Comparison of ENCODE assay signal across 1 cellular context in genomic region chr6:36546958-36547645, GRCh38.
A peak's percentile ranks its signal among the peaks of the same experiment; 100 is the strongest.
TF ChIP-seq lines count a peak whose summit lies in the region.

Gene STK38 (minus strand): TSS chr6:36547479. CDS start chr6:36540202, 7,277 bp downstream.

TF ChIP-seq in HEK293, 187 proteins besides CTCF, POLR2A, EP300 and RAD21 (continued from another document):
- TF ChIP-seq, protein P1, sequence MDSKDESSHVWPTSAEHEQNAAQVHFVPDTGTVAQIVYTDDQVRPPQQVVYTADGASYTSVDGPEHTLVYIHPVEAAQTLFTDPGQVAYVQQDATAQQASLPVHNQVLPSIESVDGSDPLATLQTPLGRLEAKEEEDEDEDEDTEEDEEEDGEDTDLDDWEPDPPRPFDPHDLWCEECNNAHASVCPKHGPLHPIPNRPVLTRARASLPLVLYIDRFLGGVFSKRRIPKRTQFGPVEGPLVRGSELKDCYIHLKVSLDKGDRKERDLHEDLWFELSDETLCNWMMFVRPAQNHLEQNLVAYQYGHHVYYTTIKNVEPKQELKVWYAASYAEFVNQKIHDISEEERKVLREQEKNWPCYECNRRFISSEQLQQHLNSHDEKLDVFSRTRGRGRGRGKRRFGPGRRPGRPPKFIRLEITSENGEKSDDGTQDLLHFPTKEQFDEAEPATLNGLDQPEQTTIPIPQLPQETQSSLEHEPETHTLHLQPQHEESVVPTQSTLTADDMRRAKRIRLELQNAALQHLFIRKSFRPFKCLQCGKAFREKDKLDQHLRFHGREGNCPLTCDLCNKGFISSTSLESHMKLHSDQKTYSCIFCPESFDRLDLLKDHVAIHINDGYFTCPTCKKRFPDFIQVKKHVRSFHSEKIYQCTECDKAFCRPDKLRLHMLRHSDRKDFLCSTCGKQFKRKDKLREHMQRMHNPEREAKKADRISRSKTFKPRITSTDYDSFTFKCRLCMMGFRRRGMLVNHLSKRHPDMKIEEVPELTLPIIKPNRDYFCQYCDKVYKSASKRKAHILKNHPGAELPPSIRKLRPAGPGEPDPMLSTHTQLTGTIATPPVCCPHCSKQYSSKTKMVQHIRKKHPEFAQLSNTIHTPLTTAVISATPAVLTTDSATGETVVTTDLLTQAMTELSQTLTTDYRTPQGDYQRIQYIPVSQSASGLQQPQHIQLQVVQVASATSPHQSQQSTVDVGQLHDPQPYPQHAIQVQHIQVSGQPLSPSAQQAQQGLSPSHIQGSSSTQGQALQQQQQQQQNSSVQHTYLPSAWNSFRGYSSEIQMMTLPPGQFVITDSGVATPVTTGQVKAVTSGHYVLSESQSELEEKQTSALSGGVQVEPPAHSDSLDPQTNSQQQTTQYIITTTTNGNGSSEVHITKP (tag by site-specific recombination; IDR thresholded peaks at IDR 0.05) = peak; percentile 90
- TF ChIP-seq ZNF16 (tag by site-specific recombination; IDR thresholded peaks at IDR 0.05; ENCODE audit: low read depth) (no peak), ZNF600 (tag by site-specific recombination; IDR thresholded peaks at IDR 0.05) (peak; percentile 95), AEBP2 (tag by site-specific recombination; IDR thresholded peaks at IDR 0.05; ENCODE audit: borderline replicate concordance) (no peak), MZF1 (tag by site-specific recombination; IDR thresholded peaks at IDR 0.05; ENCODE audit: borderline replicate concordance) (peak; percentile 56; the same call in 1 of the 2 replicates), KLF9 (tag by site-specific recombination; IDR thresholded peaks at IDR 0.05; ENCODE audit: low read depth) (peak; percentile 54; the same call in 1 of the 2 replicates), ZBTB20 (tag by site-specific recombination; IDR thresholded peaks at IDR 0.05) (peak; percentile 75; the same call in 1 of the 2 replicates), ZNF311 (tag by site-specific recombination; IDR thresholded peaks at IDR 0.05; ENCODE audit: borderline replicate concordance) (no peak), ZNF768 (tag by site-specific recombination; IDR thresholded peaks at IDR 0.05) (no peak), ZFP69B (tag by site-specific recombination; IDR thresholded peaks at IDR 0.05) (no peak; the same call in 1 of the 2 replicates), ZNF701 (tag by site-specific recombination; IDR thresholded peaks at IDR 0.05) (no peak), ZEB2 (tag by site-specific recombination; IDR thresholded peaks at IDR 0.05) (peak; percentile 81), ZIC2 (tag by site-specific recombination; IDR thresholded peaks at IDR 0.05) (peak; percentile 46), SCRT1 (tag by site-specific recombination; IDR thresholded peaks at IDR 0.05; ENCODE audit: borderline replicate concordance) (peak; percentile 90)
- TF ChIP-seq, protein P2, sequence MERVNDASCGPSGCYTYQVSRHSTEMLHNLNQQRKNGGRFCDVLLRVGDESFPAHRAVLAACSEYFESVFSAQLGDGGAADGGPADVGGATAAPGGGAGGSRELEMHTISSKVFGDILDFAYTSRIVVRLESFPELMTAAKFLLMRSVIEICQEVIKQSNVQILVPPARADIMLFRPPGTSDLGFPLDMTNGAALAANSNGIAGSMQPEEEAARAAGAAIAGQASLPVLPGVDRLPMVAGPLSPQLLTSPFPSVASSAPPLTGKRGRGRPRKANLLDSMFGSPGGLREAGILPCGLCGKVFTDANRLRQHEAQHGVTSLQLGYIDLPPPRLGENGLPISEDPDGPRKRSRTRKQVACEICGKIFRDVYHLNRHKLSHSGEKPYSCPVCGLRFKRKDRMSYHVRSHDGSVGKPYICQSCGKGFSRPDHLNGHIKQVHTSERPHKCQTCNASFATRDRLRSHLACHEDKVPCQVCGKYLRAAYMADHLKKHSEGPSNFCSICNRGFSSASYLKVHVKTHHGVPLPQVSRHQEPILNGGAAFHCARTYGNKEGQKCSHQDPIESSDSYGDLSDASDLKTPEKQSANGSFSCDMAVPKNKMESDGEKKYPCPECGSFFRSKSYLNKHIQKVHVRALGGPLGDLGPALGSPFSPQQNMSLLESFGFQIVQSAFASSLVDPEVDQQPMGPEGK (tag by site-specific recombination; IDR thresholded peaks at IDR 0.05) = peak; percentile 95
- TF ChIP-seq, protein P3, sequence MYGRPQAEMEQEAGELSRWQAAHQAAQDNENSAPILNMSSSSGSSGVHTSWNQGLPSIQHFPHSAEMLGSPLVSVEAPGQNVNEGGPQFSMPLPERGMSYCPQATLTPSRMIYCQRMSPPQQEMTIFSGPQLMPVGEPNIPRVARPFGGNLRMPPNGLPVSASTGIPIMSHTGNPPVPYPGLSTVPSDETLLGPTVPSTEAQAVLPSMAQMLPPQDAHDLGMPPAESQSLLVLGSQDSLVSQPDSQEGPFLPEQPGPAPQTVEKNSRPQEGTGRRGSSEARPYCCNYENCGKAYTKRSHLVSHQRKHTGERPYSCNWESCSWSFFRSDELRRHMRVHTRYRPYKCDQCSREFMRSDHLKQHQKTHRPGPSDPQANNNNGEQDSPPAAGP (tag by site-specific recombination; IDR thresholded peaks at IDR 0.05) = peak; percentile 63; the same call in 1 of the 2 replicates
- TF ChIP-seq, protein P4, sequence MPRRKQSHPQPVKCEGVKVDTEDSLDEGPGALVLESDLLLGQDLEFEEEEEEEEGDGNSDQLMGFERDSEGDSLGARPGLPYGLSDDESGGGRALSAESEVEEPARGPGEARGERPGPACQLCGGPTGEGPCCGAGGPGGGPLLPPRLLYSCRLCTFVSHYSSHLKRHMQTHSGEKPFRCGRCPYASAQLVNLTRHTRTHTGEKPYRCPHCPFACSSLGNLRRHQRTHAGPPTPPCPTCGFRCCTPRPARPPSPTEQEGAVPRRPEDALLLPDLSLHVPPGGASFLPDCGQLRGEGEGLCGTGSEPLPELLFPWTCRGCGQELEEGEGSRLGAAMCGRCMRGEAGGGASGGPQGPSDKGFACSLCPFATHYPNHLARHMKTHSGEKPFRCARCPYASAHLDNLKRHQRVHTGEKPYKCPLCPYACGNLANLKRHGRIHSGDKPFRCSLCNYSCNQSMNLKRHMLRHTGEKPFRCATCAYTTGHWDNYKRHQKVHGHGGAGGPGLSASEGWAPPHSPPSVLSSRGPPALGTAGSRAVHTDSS (tag by site-specific recombination; IDR thresholded peaks at IDR 0.05) = no peak
- TF ChIP-seq, protein P5, sequence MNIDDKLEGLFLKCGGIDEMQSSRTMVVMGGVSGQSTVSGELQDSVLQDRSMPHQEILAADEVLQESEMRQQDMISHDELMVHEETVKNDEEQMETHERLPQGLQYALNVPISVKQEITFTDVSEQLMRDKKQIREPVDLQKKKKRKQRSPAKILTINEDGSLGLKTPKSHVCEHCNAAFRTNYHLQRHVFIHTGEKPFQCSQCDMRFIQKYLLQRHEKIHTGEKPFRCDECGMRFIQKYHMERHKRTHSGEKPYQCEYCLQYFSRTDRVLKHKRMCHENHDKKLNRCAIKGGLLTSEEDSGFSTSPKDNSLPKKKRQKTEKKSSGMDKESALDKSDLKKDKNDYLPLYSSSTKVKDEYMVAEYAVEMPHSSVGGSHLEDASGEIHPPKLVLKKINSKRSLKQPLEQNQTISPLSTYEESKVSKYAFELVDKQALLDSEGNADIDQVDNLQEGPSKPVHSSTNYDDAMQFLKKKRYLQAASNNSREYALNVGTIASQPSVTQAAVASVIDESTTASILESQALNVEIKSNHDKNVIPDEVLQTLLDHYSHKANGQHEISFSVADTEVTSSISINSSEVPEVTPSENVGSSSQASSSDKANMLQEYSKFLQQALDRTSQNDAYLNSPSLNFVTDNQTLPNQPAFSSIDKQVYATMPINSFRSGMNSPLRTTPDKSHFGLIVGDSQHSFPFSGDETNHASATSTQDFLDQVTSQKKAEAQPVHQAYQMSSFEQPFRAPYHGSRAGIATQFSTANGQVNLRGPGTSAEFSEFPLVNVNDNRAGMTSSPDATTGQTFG (tag by site-specific recombination; IDR thresholded peaks at IDR 0.05; ENCODE audit: borderline replicate concordance) = no peak
- TF ChIP-seq, protein P6, sequence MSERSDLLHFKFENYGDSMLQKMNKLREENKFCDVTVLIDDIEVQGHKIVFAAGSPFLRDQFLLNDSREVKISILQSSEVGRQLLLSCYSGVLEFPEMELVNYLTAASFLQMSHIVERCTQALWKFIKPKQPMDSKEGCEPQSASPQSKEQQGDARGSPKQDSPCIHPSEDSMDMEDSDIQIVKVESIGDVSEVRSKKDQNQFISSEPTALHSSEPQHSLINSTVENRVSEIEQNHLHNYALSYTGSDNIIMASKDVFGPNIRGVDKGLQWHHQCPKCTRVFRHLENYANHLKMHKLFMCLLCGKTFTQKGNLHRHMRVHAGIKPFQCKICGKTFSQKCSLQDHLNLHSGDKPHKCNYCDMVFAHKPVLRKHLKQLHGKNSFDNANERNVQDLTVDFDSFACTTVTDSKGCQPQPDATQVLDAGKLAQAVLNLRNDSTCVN (tag by site-specific recombination; optimal IDR thresholded peaks at IDR 0.05) = peak; percentile 64
TF ChIP-seq in HEK293: peak in this region for 48.
